Comparison of ENCODE assay signal across 10 cellular contexts in genomic region chr9:69044226-69045219, GRCh38. TPM values are rescaled to one million over a fixed set of nuclear protein-coding genes. Genes with fewer than 3 reads are reported as not detected.
DNase-seq lines count a peak whose midpoint lies in the region; ATAC-seq and TF ChIP-seq lines count a peak whose summit lies in the region.
"Had no signal": no experiment of that assay in that cellular context is flagged by ENCODE, and none has a peak within 500 bp of the region (broad histone marks: within the 10 kb centered on the region; RNA-seq: fewer than 3 reads in every experiment).

No MANE protein-coding gene starts in this region.

- H3K9ac ChIP-seq in IMR-90 (ENCODE audit: low read depth, low read length), result no peak overlapping the region

- TF ChIP-seq POLR2A in IMR-90 (IDR thresholded peaks at IDR 0.05; ENCODE audit: low read depth, low read length), result no peak

- no peaks in the 10 kb centered on the region; the same call in 1 of the 2 replicates for H3K9me1 ChIP-seq in IMR-90 (ENCODE audit: insufficient read depth, low read length)

- H3K27me3 ChIP-seq in CD4-positive, alpha-beta T cell (ENCODE audit: control insufficient read depth, insufficient read depth, low read length), result no peaks in the 10 kb centered on the region
- no peaks in the 10 kb centered on the region for H3K27me3 ChIP-seq in IMR-90 (ENCODE audit: control insufficient read depth, insufficient read depth, low read length)

- no peak overlapping the region for H4K8ac ChIP-seq in IMR-90 (ENCODE audit: low read depth in 2 of 2, low read length in 2 of 2)

- peaks cover 8% of the 10 kb centered on the region for H3K4me1 ChIP-seq in IMR-90 (ENCODE audit: control insufficient read depth, insufficient read depth, low read length)

- H2AK5ac ChIP-seq in IMR-90 (ENCODE audit: low read depth, low read length), result no peak overlapping the region

- H3K4me3 Mint-ChIP-seq in CD4-positive, alpha-beta T cell, result no peak overlapping the region

- POLR2A ChIA-PET in CD4-positive, alpha-beta T cell (lab: Charles Lee), result interaction anchor here (1.4 kb wide), 1 partner anchor 12 kb away, joined by 3 read pairs; no protein-coding TSS in a partner anchor
- POLR2A ChIA-PET in IMR-90 (lab: Charles Lee; ENCODE audit: unreplicated experiment), result no interaction called here

- peaks cover 14 to 33% of the 10 kb centered on the region in 2 experiments for H3K79me1 ChIP-seq in IMR-90 (ENCODE audit: low read depth in 1 of 2, low read length in 2 of 2)

- no peaks in the 10 kb centered on the region for H3K9me3 ChIP-seq in CD4-positive, alpha-beta T cell (ENCODE audit: control insufficient read depth, low read length)
- no peaks in the 10 kb centered on the region for H3K9me3 ChIP-seq in IMR-90 (ENCODE audit: control insufficient read depth, insufficient read depth, low read length)

- H3K18ac ChIP-seq in IMR-90 (ENCODE audit: low read depth, low read length), result no peak overlapping the region

- no peak for TF ChIP-seq CTCF in CD4-positive, alpha-beta T cell (IDR thresholded peaks at IDR 0.05)
- TF ChIP-seq CTCF in IMR-90 (conservative IDR thresholded peaks at IDR 0.05; ENCODE audit: low read depth, low read length), result no peak

- DNase-seq in CD4-positive, alpha-beta T cell, result no peak
- DNase-seq in IMR-90, result peak; percentile 68
- DNase-seq in amniotic epithelial cell (ENCODE audit: low read depth), result peak; percentile 12
- DNase-seq in left colon, result no peak
- DNase-seq in stimulated activated CD4-positive, alpha-beta T cell treated with anti-CD3 and anti-CD28 coated beads, Interleukin-12 subunit alpha, Interleukin-12 subunit beta, amount 100 ng/mL, for 4 hours, result no peak
- no peak for DNase-seq in NCI-H1092 (lab: John Stamatoyannopoulos, UW)
- DNase-seq in central memory CD4-positive, alpha-beta T cell, result no peak
- DNase-seq: activated T-cell treated with anti-CD3 and anti-CD28 coated beads, Interleukin-2, amount 50 U/mL, for 1 hour had no signal

- peak overlapping the region; percentile 29 for H3K4ac ChIP-seq in IMR-90 (ENCODE audit: low read depth, low read length)

- H2BK5ac ChIP-seq in IMR-90 (ENCODE audit: low read depth, low read length, poor library complexity, severe bottlenecking), result no peak overlapping the region

- H3K9me3 Mint-ChIP-seq in CD4-positive, alpha-beta T cell, result no peaks in the 10 kb centered on the region

- H2BK20ac ChIP-seq in IMR-90 (ENCODE audit: low read depth, low read length), result no peak overlapping the region

- H3K27ac Mint-ChIP-seq in CD4-positive, alpha-beta T cell, result peak overlapping the region; percentile 36

- peaks cover 45% of the 10 kb centered on the region for H3K4me1 Mint-ChIP-seq in CD4-positive, alpha-beta T cell (ENCODE audit: low read depth)

- peak overlapping the region; percentile 47 for H2AFZ ChIP-seq in IMR-90 (replicated peaks; ENCODE audit: low read length, poor library complexity)

- no peak overlapping the region for H3K56ac ChIP-seq in IMR-90 (ENCODE audit: extremely low read depth, insufficient read depth, low read length)

- peaks cover 73% of the 10 kb centered on the region for H3K36me3 Mint-ChIP-seq in CD4-positive, alpha-beta T cell (ENCODE audit: low read depth)

- H3K23ac ChIP-seq in IMR-90 (ENCODE audit: low read depth, low read length), result no peak overlapping the region

- 0 out of 2 replicates have a peak overlapping the region, but pooled peaks have one; percentile 51 for H3K14ac ChIP-seq in IMR-90 (replicated peaks; ENCODE audit: low read depth, low read length)

- CTCF ChIA-PET in CD4-positive, alpha-beta T cell (lab: Charles Lee), result interaction anchor here (1.4 to 1.6 kb wide), 2 partner anchors 9 to 149 kb away, joined by 4 to 6 read pairs; partner anchors contain the start of gene FXN
- CTCF ChIA-PET in IMR-90 (lab: Yijun Ruan, JAX), result interaction anchor here (1.0 to 1.2 kb wide), 2 partner anchors 9 to 98 kb away, joined by 3 read pairs; no protein-coding TSS in a partner anchor

- H3K36me3 ChIP-seq in IMR-90 (ENCODE audit: control insufficient read depth, insufficient read depth, low read length), result peaks cover 16% of the 10 kb centered on the region

- no peak overlapping the region for H2BK120ac ChIP-seq in IMR-90 (ENCODE audit: low read depth, low read length)

- peak overlapping the region; percentile 11; the same call in 1 of the 2 replicates for H3K4me2 ChIP-seq in IMR-90 (ENCODE audit: low read depth, low read length)

- no peaks in the 10 kb centered on the region for H3K27me3 Mint-ChIP-seq in CD4-positive, alpha-beta T cell

- dilution Hi-C loops in IMR-90 (cut with HindIII; ENCODE audit: low sequenced_read_pairs, unreplicated experiment), result no loop called here

- H3K4me3 ChIP-seq in IMR-90 (ENCODE audit: insufficient read depth, low read depth, low read length), result no peak overlapping the region

- BruUV-seq in IMR-90 (replicated peaks; lab: Mats Ljungman, UMichigan), result no TSS peak

- WGBS in IMR-90 (ENCODE audit: extremely low coverage in 2 of 2, insufficient read length in 1 of 2), 2 experiments, result 35% methylated on average over 5 of the region's 10 CpGs; no CpG with 5 or more reads in 1 of the 2 experiments

- TF ChIP-seq RAD21 in IMR-90 (IDR thresholded peaks at IDR 0.05; ENCODE audit: low read length), result no peak

- ATAC-seq in CD4-positive, alpha-beta T cell (ENCODE audit: poor library complexity), result no peak
- ATAC-seq in IMR-90 (ENCODE audit: low read depth) (peak; percentile 83), left colon (peak; percentile 71), HG03139 (IDR thresholded peaks at IDR 0.05; ENCODE audit: unreplicated experiment) (no peak)

- H4K20me1 ChIP-seq in IMR-90 (ENCODE audit: insufficient read depth, low read length), result no peaks in the 10 kb centered on the region; the same call in 1 of the 2 replicates

- H2AK9ac ChIP-seq in IMR-90 (replicated peaks; ENCODE audit: low read depth, low read length, poor library complexity), result no peak overlapping the region

- no peak overlapping the region for H2BK15ac ChIP-seq in IMR-90 (ENCODE audit: low read depth, low read length)

- no peak overlapping the region for H4K5ac ChIP-seq in IMR-90 (ENCODE audit: low read depth, low read length)

- in situ Hi-C loops in IMR-90 (cut with MboI; ENCODE audit: low sequenced_read_pairs), result no loop called here

- no peak overlapping the region for H3K27ac ChIP-seq in CD4-positive, alpha-beta T cell (ENCODE audit: low read depth, low read length)
- no peak overlapping the region for H3K27ac ChIP-seq in IMR-90 (ENCODE audit: insufficient read depth, low read length)

- intact Hi-C loops in CD4-positive, alpha-beta T cell (cut with DNase I, micrococcal nuclease), result loop anchor here in 1 of 2 experiments (5.0 kb wide), 1 partner anchor 723 kb away; no protein-coding TSS in a partner anchor
- intact Hi-C loops in IMR-90 (cut with micrococcal nuclease) (no loop called here), left colon (cut with DNase I, micrococcal nuclease) (no loop called here)

- H4K91ac ChIP-seq in IMR-90 (ENCODE audit: insufficient read depth, low read depth, low read length), result no peak overlapping the region; the same call in 1 of the 2 replicates

TF ChIP-seq in IMR-90, 13 proteins besides CTCF, POLR2A, EP300 and RAD21:
- TF ChIP-seq RCOR1 (IDR thresholded peaks at IDR 0.05; ENCODE audit: insufficient replicate concordance, low read length) (no peak), RFX5 (IDR thresholded peaks at IDR 0.05; ENCODE audit: low read depth, low read length) (no peak), MAFK (IDR thresholded peaks at IDR 0.05; ENCODE audit: low read depth, low read length) (no peak), CEBPB (IDR thresholded peaks at IDR 0.05; ENCODE audit: low read depth, low read length) (no peak), ELK1 (IDR thresholded peaks at IDR 0.05; ENCODE audit: borderline replicate concordance, low read depth, low read length) (no peak), NFE2L2 (IDR thresholded peaks at IDR 0.05; ENCODE audit: low read depth, low read length) (no peak), CHD1 (IDR thresholded peaks at IDR 0.05; ENCODE audit: low read depth, low read length) (no peak), FOS (IDR thresholded peaks at IDR 0.05; ENCODE audit: low read depth, low read length) (no peak), MAZ (IDR thresholded peaks at IDR 0.05; ENCODE audit: borderline replicate concordance, low read depth, low read length) (no peak), MXI1 (IDR thresholded peaks at IDR 0.05; ENCODE audit: borderline replicate concordance, low read depth, low read length) (no peak), USF2 (IDR thresholded peaks at IDR 0.05; ENCODE audit: low read depth, low read length) (no peak), SMC3 (IDR thresholded peaks at IDR 0.05; ENCODE audit: low read depth, low read length) (no peak), BHLHE40 (IDR thresholded peaks at IDR 0.05; ENCODE audit: low read depth, low read length) (no peak)
TF ChIP-seq in IMR-90: peak in this region for 0.

RNA-seq across cellular contexts. Expression of gene FXN, which starts 9.0 kb away (rescaled TPM):
- 10 to 100 TPM; 12.2 to 12.9 TPM for total RNA-seq in CD4-positive, alpha-beta T cell
- total RNA-seq in IMR-90 (2012; rRNA removed) (3.9 and 6.1 TPM in 2 replicates), left colon (10 to 100 TPM in 1 of 2 donors, 1 to 10 TPM in 1; 7.9 to 11.2 TPM)
- 17.6 and 18.1 TPM in 2 replicates for polyA plus RNA-seq in IMR-90 (2012; rRNA removed)
- polyA plus RNA-seq in IMR-90 (2012; cell fraction: cytosol; rRNA removed), result 10.0 and 20.5 TPM in 2 replicates
- 2.6 and 10.9 TPM in 2 replicates for polyA plus RNA-seq in IMR-90 (2012; cell fraction: nucleus; rRNA removed; ENCODE audit: low replicate concordance)

RNA-seq across cellular contexts. Expression of gene PRKACG, which starts 30.6 kb away (rescaled TPM):
- not detected for total RNA-seq in CD4-positive, alpha-beta T cell
- total RNA-seq in IMR-90 (2012; rRNA removed) (not detected in 2 replicates), left colon (not detected)
- not detected in 2 replicates for polyA plus RNA-seq in IMR-90 (2012; rRNA removed)
- not detected in 2 replicates for polyA plus RNA-seq in IMR-90 (2012; cell fraction: cytosol; rRNA removed)
- polyA plus RNA-seq in IMR-90 (2012; cell fraction: nucleus; rRNA removed; ENCODE audit: low replicate concordance), result not detected in 2 replicates
- polyA plus RNA-seq: keratinocyte had no signal

Comparison
In these comparisons a context has a peak if more than half of its experiments do, and no peak if none do; other contexts are left out.
1. ATAC-seq: peak in IMR-90 (single experiment) and left colon (single experiment); none in CD4-positive, alpha-beta T cell (single experiment) and HG03139 (single experiment).
2. DNase-seq: peak in IMR-90 (single experiment) and amniotic epithelial cell (single experiment); none in CD4-positive, alpha-beta T cell (0 of 10), left colon (0 of 2), stimulated activated CD4-positive, alpha-beta T cell treated with anti-CD3 and anti-CD28 coated beads, Interleukin-12 subunit alpha, Interleukin-12 subunit beta, amount 100 ng/mL, for 4 hours (single experiment), NCI-H1092 (single experiment) and central memory CD4-positive, alpha-beta T cell (single experiment).